Comparison of ENCODE assay signal across 2 cellular contexts in the genomic region with DNA sequence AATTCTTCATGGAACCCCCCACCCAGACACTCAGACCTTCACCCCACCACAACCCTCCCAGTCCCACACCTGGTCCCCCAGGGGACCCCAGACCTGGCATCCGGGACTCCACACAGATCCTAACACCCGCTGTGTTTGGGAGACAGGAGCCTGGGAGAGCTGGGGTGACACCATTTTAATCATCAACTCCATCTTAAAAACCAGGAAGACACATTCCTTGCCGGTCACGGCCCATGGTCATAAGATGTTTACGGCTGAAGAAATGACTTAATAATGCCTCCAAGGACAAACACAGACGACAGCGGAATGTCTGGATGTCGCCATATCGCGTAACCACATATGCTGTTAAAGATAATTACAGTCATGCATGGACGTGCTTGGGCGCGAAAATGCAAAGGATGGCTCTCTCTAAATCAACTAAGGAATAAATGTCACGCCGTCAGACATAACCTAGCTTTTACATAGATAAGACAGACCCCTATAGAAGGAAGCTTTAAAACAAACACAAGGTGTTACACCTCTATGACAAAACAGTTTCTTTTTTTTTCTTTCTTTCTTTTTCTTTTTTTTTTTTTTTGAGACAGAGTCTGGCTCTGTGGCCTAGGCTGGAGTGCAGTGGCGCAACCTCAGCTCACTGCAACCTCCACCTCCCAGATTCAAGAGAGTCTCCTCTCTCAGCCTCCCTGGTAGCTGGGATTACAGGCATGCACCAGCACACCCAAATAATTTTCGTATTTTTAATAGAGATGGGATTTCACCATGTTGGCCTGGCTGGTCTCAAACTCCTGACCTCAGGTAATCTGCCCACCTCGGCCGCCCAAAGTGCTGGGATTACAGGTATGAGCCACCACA.
TF ChIP-seq lines count a peak whose summit lies in the region.

No MANE protein-coding gene starts in this region.

TF ChIP-seq in K562, 482 proteins besides CTCF, POLR2A, EP300 and RAD21 (continues in another document):
- TF ChIP-seq STAT5B (CRISPR knock-in tag; IDR thresholded peaks at IDR 0.05): peak; percentile 74; the same call in 1 of the 2 replicates
- TF ChIP-seq, protein P1, sequence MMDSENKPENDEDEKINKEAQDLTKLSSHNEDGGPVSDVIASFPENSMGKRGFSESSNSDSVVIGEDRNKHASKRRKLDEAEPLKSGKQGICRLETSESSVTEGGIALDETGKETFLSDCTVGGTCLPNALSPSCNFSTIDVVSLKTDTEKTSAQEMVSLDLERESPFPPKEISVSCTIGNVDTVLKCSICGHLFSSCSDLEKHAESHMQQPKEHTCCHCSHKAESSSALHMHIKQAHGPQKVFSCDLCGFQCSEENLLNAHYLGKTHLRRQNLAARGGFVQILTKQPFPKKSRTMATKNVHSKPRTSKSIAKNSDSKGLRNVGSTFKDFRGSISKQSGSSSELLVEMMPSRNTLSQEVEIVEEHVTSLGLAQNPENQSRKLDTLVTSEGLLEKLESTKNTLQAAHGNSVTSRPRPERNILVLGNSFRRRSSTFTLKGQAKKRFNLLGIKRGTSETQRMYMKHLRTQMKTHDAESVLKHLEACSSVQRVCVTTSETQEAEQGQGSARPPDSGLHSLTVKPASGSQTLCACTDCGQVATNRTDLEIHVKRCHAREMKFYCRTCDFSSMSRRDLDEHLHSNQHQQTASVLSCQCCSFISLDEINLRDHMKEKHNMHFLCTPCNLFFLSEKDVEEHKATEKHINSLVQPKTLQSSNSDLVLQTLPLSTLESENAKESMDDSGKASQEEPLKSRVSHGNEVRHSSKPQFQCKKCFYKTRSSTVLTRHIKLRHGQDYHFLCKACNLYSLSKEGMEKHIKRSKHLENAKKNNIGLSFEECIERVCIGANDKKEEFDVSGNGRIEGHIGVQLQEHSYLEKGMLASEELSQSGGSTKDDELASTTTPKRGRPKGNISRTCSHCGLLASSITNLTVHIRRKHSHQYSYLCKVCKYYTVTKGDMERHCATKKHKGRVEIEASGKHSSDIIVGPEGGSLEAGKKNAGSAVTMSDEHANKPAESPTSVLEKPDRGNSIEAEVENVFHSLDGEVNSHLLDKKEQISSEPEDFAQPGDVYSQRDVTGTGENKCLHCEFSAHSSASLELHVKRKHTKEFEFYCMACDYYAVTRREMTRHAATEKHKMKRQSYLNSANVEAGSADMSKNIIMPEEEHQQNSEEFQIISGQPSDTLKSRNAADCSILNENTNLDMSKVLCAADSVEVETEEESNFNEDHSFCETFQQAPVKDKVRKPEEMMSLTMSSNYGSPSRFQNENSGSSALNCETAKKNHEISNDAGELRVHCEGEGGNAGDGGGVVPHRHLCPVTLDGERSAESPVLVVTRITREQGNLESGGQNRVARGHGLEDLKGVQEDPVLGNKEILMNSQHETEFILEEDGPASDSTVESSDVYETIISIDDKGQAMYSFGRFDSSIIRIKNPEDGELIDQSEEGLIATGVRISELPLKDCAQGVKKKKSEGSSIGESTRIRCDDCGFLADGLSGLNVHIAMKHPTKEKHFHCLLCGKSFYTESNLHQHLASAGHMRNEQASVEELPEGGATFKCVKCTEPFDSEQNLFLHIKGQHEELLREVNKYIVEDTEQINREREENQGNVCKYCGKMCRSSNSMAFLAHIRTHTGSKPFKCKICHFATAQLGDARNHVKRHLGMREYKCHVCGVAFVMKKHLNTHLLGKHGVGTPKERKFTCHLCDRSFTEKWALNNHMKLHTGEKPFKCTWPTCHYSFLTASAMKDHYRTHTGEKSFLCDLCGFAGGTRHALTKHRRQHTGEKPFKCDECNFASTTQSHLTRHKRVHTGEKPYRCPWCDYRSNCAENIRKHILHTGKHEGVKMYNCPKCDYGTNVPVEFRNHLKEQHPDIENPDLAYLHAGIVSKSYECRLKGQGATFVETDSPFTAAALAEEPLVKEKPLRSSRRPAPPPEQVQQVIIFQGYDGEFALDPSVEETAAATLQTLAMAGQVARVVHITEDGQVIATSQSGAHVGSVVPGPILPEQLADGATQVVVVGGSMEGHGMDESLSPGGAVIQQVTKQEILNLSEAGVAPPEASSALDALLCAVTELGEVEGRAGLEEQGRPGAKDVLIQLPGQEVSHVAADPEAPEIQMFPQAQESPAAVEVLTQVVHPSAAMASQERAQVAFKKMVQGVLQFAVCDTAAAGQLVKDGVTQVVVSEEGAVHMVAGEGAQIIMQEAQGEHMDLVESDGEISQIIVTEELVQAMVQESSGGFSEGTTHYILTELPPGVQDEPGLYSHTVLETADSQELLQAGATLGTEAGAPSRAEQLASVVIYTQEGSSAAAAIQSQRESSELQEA (IDR thresholded peaks at IDR 0.05; ENCODE audit: low read depth): no peak
- peak; percentile 88; the same call in 1 of the 2 replicates for TF ChIP-seq ERF (CRISPR knock-in tag; IDR thresholded peaks at IDR 0.05)
- TF ChIP-seq SP1 (CRISPR knock-in tag; IDR thresholded peaks at IDR 0.05): no peak
- no peak for TF ChIP-seq MAFF (IDR thresholded peaks at IDR 0.05; ENCODE audit: low read length)
- TF ChIP-seq C11orf30 (IDR thresholded peaks at IDR 0.05; ENCODE audit: low read depth): no peak
- TF ChIP-seq RBBP5 (IDR thresholded peaks at IDR 0.05; ENCODE audit: borderline replicate concordance, insufficient read depth, low read length, poor library complexity, severe bottlenecking): no peak
- TF ChIP-seq, protein P2, sequence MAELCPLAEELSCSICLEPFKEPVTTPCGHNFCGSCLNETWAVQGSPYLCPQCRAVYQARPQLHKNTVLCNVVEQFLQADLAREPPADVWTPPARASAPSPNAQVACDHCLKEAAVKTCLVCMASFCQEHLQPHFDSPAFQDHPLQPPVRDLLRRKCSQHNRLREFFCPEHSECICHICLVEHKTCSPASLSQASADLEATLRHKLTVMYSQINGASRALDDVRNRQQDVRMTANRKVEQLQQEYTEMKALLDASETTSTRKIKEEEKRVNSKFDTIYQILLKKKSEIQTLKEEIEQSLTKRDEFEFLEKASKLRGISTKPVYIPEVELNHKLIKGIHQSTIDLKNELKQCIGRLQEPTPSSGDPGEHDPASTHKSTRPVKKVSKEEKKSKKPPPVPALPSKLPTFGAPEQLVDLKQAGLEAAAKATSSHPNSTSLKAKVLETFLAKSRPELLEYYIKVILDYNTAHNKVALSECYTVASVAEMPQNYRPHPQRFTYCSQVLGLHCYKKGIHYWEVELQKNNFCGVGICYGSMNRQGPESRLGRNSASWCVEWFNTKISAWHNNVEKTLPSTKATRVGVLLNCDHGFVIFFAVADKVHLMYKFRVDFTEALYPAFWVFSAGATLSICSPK (IDR thresholded peaks at IDR 0.05; ENCODE audit: borderline replicate concordance): no peak
- TF ChIP-seq, protein P3, sequence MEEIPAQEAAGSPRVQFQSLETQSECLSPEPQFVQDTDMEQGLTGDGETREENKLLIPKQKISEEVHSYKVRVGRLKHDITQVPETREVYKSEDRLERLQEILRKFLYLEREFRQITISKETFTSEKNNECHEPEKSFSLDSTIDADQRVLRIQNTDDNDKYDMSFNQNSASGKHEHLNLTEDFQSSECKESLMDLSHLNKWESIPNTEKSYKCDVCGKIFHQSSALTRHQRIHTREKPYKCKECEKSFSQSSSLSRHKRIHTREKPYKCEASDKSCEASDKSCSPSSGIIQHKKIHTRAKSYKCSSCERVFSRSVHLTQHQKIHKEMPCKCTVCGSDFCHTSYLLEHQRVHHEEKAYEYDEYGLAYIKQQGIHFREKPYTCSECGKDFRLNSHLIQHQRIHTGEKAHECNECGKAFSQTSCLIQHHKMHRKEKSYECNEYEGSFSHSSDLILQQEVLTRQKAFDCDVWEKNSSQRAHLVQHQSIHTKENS (CRISPR knock-in tag; IDR thresholded peaks at IDR 0.05): no peak
- TF ChIP-seq, protein P4, sequence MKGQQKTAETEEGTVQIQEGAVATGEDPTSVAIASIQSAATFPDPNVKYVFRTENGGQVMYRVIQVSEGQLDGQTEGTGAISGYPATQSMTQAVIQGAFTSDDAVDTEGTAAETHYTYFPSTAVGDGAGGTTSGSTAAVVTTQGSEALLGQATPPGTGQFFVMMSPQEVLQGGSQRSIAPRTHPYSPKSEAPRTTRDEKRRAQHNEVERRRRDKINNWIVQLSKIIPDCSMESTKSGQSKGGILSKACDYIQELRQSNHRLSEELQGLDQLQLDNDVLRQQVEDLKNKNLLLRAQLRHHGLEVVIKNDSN (CRISPR knock-in tag; IDR thresholded peaks at IDR 0.05): no peak
- TF ChIP-seq SETDB1 (IDR thresholded peaks at IDR 0.05; ENCODE audit: low read length): no peak
- no peak for TF ChIP-seq CBX1 (IDR thresholded peaks at IDR 0.05; ENCODE audit: low read depth)

TF ChIP-seq in HepG2, 621 proteins besides CTCF, POLR2A, EP300 and RAD21 (continues in another document):
- TF ChIP-seq CBX2 (IDR thresholded peaks at IDR 0.05; ENCODE audit: low read depth, low read length): no peak
- no peak for TF ChIP-seq CBX2 (CRISPR knock-in tag; IDR thresholded peaks at IDR 0.05; ENCODE audit: low read depth)
- no peak for TF ChIP-seq PCBP1 (IDR thresholded peaks at IDR 0.05; ENCODE audit: borderline replicate concordance, low read depth, low read length)
- TF ChIP-seq, protein P5, sequence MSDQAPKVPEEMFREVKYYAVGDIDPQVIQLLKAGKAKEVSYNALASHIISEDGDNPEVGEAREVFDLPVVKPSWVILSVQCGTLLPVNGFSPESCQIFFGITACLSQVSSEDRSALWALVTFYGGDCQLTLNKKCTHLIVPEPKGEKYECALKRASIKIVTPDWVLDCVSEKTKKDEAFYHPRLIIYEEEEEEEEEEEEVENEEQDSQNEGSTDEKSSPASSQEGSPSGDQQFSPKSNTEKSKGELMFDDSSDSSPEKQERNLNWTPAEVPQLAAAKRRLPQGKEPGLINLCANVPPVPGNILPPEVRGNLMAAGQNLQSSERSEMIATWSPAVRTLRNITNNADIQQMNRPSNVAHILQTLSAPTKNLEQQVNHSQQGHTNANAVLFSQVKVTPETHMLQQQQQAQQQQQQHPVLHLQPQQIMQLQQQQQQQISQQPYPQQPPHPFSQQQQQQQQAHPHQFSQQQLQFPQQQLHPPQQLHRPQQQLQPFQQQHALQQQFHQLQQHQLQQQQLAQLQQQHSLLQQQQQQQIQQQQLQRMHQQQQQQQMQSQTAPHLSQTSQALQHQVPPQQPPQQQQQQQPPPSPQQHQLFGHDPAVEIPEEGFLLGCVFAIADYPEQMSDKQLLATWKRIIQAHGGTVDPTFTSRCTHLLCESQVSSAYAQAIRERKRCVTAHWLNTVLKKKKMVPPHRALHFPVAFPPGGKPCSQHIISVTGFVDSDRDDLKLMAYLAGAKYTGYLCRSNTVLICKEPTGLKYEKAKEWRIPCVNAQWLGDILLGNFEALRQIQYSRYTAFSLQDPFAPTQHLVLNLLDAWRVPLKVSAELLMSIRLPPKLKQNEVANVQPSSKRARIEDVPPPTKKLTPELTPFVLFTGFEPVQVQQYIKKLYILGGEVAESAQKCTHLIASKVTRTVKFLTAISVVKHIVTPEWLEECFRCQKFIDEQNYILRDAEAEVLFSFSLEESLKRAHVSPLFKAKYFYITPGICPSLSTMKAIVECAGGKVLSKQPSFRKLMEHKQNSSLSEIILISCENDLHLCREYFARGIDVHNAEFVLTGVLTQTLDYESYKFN (CRISPR knock-in tag; conservative IDR thresholded peaks at IDR 0.05): no peak
- TF ChIP-seq, protein P6, sequence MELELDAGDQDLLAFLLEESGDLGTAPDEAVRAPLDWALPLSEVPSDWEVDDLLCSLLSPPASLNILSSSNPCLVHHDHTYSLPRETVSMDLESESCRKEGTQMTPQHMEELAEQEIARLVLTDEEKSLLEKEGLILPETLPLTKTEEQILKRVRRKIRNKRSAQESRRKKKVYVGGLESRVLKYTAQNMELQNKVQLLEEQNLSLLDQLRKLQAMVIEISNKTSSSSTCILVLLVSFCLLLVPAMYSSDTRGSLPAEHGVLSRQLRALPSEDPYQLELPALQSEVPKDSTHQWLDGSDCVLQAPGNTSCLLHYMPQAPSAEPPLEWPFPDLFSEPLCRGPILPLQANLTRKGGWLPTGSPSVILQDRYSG (CRISPR knock-in tag; IDR thresholded peaks at IDR 0.05): no peak
- TF ChIP-seq ZNF431 (CRISPR knock-in tag; IDR thresholded peaks at IDR 0.05; ENCODE audit: borderline replicate concordance, low read depth): no peak
- no peak for TF ChIP-seq KLF6 (CRISPR knock-in tag; IDR thresholded peaks at IDR 0.05)
- TF ChIP-seq FOXM1 (CRISPR knock-in tag; IDR thresholded peaks at IDR 0.05): no peak
- no peak for TF ChIP-seq HNRNPK (IDR thresholded peaks at IDR 0.05; ENCODE audit: low read depth, low read length, poor library complexity, severe bottlenecking)
- TF ChIP-seq, protein P7, sequence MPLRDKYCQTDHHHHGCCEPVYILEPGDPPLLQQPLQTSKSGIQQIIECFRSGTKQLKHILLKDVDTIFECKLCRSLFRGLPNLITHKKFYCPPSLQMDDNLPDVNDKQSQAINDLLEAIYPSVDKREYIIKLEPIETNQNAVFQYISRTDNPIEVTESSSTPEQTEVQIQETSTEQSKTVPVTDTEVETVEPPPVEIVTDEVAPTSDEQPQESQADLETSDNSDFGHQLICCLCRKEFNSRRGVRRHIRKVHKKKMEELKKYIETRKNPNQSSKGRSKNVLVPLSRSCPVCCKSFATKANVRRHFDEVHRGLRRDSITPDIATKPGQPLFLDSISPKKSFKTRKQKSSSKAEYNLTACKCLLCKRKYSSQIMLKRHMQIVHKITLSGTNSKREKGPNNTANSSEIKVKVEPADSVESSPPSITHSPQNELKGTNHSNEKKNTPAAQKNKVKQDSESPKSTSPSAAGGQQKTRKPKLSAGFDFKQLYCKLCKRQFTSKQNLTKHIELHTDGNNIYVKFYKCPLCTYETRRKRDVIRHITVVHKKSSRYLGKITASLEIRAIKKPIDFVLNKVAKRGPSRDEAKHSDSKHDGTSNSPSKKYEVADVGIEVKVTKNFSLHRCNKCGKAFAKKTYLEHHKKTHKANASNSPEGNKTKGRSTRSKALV (CRISPR knock-in tag; IDR thresholded peaks at IDR 0.05): no peak
- TF ChIP-seq, protein P8, sequence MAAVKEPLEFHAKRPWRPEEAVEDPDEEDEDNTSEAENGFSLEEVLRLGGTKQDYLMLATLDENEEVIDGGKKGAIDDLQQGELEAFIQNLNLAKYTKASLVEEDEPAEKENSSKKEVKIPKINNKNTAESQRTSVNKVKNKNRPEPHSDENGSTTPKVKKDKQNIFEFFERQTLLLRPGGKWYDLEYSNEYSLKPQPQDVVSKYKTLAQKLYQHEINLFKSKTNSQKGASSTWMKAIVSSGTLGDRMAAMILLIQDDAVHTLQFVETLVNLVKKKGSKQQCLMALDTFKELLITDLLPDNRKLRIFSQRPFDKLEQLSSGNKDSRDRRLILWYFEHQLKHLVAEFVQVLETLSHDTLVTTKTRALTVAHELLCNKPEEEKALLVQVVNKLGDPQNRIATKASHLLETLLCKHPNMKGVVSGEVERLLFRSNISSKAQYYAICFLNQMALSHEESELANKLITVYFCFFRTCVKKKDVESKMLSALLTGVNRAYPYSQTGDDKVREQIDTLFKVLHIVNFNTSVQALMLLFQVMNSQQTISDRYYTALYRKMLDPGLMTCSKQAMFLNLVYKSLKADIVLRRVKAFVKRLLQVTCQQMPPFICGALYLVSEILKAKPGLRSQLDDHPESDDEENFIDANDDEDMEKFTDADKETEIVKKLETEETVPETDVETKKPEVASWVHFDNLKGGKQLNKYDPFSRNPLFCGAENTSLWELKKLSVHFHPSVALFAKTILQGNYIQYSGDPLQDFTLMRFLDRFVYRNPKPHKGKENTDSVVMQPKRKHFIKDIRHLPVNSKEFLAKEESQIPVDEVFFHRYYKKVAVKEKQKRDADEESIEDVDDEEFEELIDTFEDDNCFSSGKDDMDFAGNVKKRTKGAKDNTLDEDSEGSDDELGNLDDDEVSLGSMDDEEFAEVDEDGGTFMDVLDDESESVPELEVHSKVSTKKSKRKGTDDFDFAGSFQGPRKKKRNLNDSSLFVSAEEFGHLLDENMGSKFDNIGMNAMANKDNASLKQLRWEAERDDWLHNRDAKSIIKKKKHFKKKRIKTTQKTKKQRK (IDR thresholded peaks at IDR 0.05; ENCODE audit: low read length): no peak
- no peak for TF ChIP-seq HNF4G (IDR thresholded peaks at IDR 0.05; ENCODE audit: borderline replicate concordance, low read depth, low read length)
- TF ChIP-seq HNF4G (CRISPR knock-in tag; IDR thresholded peaks at IDR 0.05; ENCODE audit: borderline replicate concordance, low read depth): no peak
- no peak for TF ChIP-seq ZNF567 (CRISPR knock-in tag; IDR thresholded peaks at IDR 0.05; ENCODE audit: borderline replicate concordance)
- no peak for TF ChIP-seq ZNF343 (CRISPR knock-in tag; IDR thresholded peaks at IDR 0.05)
- no peak for TF ChIP-seq BHLHE40 (IDR thresholded peaks at IDR 0.05; ENCODE audit: low read length)
- TF ChIP-seq ZNF546 (CRISPR knock-in tag; conservative IDR thresholded peaks at IDR 0.05): no peak
- TF ChIP-seq SALL1 (CRISPR knock-in tag; IDR thresholded peaks at IDR 0.05): no peak
- TF ChIP-seq MLLT10 (CRISPR knock-in tag; IDR thresholded peaks at IDR 0.05): no peak
